9 cellular contexts compared by ENCODE assay signal in genomic region chr10:124450010-124450782, GRCh38. TPM values are rescaled to one million over a fixed set of nuclear protein-coding genes. Genes with fewer than 3 reads are reported as not detected.
DNase-seq lines count a peak whose midpoint lies in the region; ATAC-seq, FAIRE-seq and TF ChIP-seq lines count a peak whose summit lies in the region.
"Had no signal": no experiment of that assay in that cellular context is flagged by ENCODE, and none has a peak within 500 bp of the region (broad histone marks: within the 10 kb centered on the region; RNA-seq: fewer than 3 reads in every experiment).

NKX1-2 (minus strand) TSS chr10:124450035; CDS start chr10:124449943, 92 bp downstream.

- ATAC-seq in lower lobe of right lung = peak; percentile 19 to 58
- no peak for ATAC-seq in HG03139 (IDR thresholded peaks at IDR 0.05; ENCODE audit: unreplicated experiment)

- H3K4me3 ChIP-seq in HUES48 (ENCODE audit: low read depth, low read length) = peak within 1 kb of the TSS; percentile 66
- peak within 1 kb of the TSS; percentile 14 for H3K4me3 ChIP-seq in lower lobe of right lung
- H3K4me3 ChIP-seq in small intestine (ENCODE audit: low read depth in 1 of 2, low read length in 2 of 2) = peak within 1 kb of the TSS in 1 of 2 donors; percentile 37
- H3K4me3 ChIP-seq in lower leg skin (ENCODE audit: low read depth, poor library complexity, severe bottlenecking) = no peak within 1 kb of the TSS

- peaks cover 56% of the 10 kb centered on the region for H3K4me1 ChIP-seq in HUES48 (ENCODE audit: control insufficient read depth, insufficient read depth, low read length)
- peaks cover 16% of the 10 kb centered on the region for H3K4me1 ChIP-seq in lower lobe of right lung
- peaks cover 2 to 3% of the 10 kb centered on the region in 2 donors for H3K4me1 ChIP-seq in small intestine (ENCODE audit: control insufficient read depth in 2 of 2, insufficient read depth in 1 of 2, low read depth in 1 of 2, low read length in 1 of 2)

- H3K27me3 ChIP-seq in HUES48 (ENCODE audit: control insufficient read depth, insufficient read depth, low read length) (peaks cover 78% of the 10 kb centered on the region), lower lobe of right lung (ENCODE audit: low read depth) (peaks cover 89% of the 10 kb centered on the region), small intestine (ENCODE audit: control insufficient read depth in 2 of 2, insufficient read depth in 2 of 2, low read length in 2 of 2) (peaks cover 15 to 50% of the 10 kb centered on the region in 2 donors)

- 4 to 6% (median 4%) methylated on average over 49 to 58 of the region's 58 CpGs for WGBS in small intestine, 3 donors
- 6 to 9% methylated on average over 23 to 39 of the region's 58 CpGs for WGBS in lower leg skin, 2 donors

- H3K9ac ChIP-seq in HUES48 (ENCODE audit: low read depth, low read length) = no peak within 1 kb of the TSS; the same call in 1 of the 2 replicates

- peak in 35 of 58 donors; percentile 7 to 52 (median 27) for DNase-seq in anterior cingulate cortex (lab: John Stamatoyannopoulos, UW)
- no peak for DNase-seq in lower lobe of right lung
- DNase-seq in NOMO-1 treated with dmso at 0.1 percent for 144 hours (lab: John Stamatoyannopoulos, UW; ENCODE audit: unreplicated experiment) = no peak
- no peak for DNase-seq in small intestine
- DNase-seq in lower leg skin (ENCODE audit: low spot score in 2 of 2) = no peak
- DNase-seq: immature natural killer cell had no signal

- H3K9me3 ChIP-seq in HUES48 (ENCODE audit: control insufficient read depth, insufficient read depth, low read length) (no peaks in the 10 kb centered on the region), lower lobe of right lung (no peaks in the 10 kb centered on the region), small intestine (ENCODE audit: control insufficient read depth, low read depth) (no peaks in the 10 kb centered on the region)

- H3K36me3 ChIP-seq in HUES48 (ENCODE audit: control insufficient read depth, insufficient read depth, low read length) (no peaks in the 10 kb centered on the region), lower lobe of right lung (no peaks in the 10 kb centered on the region), small intestine (ENCODE audit: control insufficient read depth in 2 of 2, insufficient read depth in 2 of 2, low read length in 2 of 2) (no peaks in the 10 kb centered on the region)

- TF ChIP-seq CTCF in 22Rv1 (IDR thresholded peaks at IDR 0.05) = no peak
- no peak for TF ChIP-seq CTCF in lower lobe of right lung (IDR thresholded peaks at IDR 0.05)
- TF ChIP-seq CTCF in lower leg skin (IDR thresholded peaks at IDR 0.05) = no peak

- FAIRE-seq in small intestine (lab: Jason Lieb, UNC) = no peak

- H3K27ac ChIP-seq in 22Rv1 (0 out of 2 replicates have a peak within 1 kb of the TSS, but pooled peaks have one; percentile 4), HUES48 (ENCODE audit: low read depth, low read length) (peak within 1 kb of the TSS; percentile 86), lower lobe of right lung (no peak within 1 kb of the TSS), small intestine (ENCODE audit: low read depth in 1 of 2, low read length in 1 of 2) (no peak within 1 kb of the TSS)

- TF ChIP-seq POLR2A in lower leg skin (IDR thresholded peaks at IDR 0.05) = no peak

- intact Hi-C loops in lower lobe of right lung (cut with DNase I) (no loop called here), lower leg skin (cut with DNase I; ENCODE audit: low total_unique reads) (no loop called here)

RNA-seq across cellular contexts. Expression of gene NKX1-2, which starts in this region (rescaled TPM):
- total RNA-seq in lower lobe of right lung (not detected), lower leg skin (1 to 10 TPM in 3 of 4 donors, under 1 TPM in 1; 0.78 to 2.4 (median 1.3) TPM)
- under 1 TPM in 1 of 3 donors, not detected in 2; 0.06 TPM for polyA plus RNA-seq in small intestine
- polyA plus RNA-seq: immature natural killer cell had no signal

Comparison
In these comparisons a context has a peak if more than half of its experiments do, and no peak if none do; other contexts are left out.
1. Peak in ATAC-seq and H3K4me3 ChIP-seq in lower lobe of right lung; RNA of the gene not detected or under 1 TPM.
2. H3K27ac ChIP-seq: peak in 22Rv1 (single experiment) and HUES48 (single experiment); none in lower lobe of right lung (single experiment) and small intestine (0 of 2).
3. DNase-seq: peak in anterior cingulate cortex (35 of 58); none in lower lobe of right lung (single experiment), NOMO-1 treated with dmso at 0.1 percent for 144 hours (single experiment), small intestine (single experiment) and lower leg skin (0 of 2).